In genomic region chr7:7323352-7323751, GRCh38 we compare ENCODE assay signal across 9 cellular contexts.
DNase-seq lines count a peak whose midpoint lies in the region; ATAC-seq and TF ChIP-seq lines count a peak whose summit lies in the region.
"Had no signal": no experiment of that assay in that cellular context is flagged by ENCODE, and none has a peak within 500 bp of the region (broad histone marks: within the 10 kb centered on the region; RNA-seq: fewer than 3 reads in every experiment).

No MANE protein-coding gene starts in this region.

- WGBS in ovary, 3 donors: 51 to 68% (median 65%) methylated on average over 6 of the region's 6 CpGs

- H3K9me3 ChIP-seq in ovary (no peaks in the 10 kb centered on the region), vagina (no peaks in the 10 kb centered on the region)
- H3K9me3 ChIP-seq: thoracic aorta had no signal

- no peak for TF ChIP-seq POLR2A in ovary (IDR thresholded peaks at IDR 0.05)
- TF ChIP-seq POLR2A in vagina (IDR thresholded peaks at IDR 0.05): no peak

- H3K4me3 ChIP-seq in ovary (no peak overlapping the region), vagina (no peak overlapping the region)
- H3K4me3 ChIP-seq: thoracic aorta had no signal

- peak; percentile 28 for DNase-seq in HK-2 (ENCODE audit: unreplicated experiment)
- DNase-seq in left kidney (ENCODE audit: low read depth, low spot score): peak; percentile 62
- no peak for DNase-seq in ovary
- DNase-seq in NCI-H2227 (lab: John Stamatoyannopoulos, UW; ENCODE audit: unreplicated experiment): no peak
- no peak for DNase-seq in vagina (ENCODE audit: extremely low spot score in 2 of 2)
- no peak for DNase-seq in amygdala (lab: John Stamatoyannopoulos, UW)

- no peak for TF ChIP-seq EP300 in ovary (IDR thresholded peaks at IDR 0.05)

- H3K36me3 ChIP-seq in ovary (no peaks in the 10 kb centered on the region), vagina (no peaks in the 10 kb centered on the region)
- H3K36me3 ChIP-seq: thoracic aorta had no signal

- ATAC-seq in GM18858 (IDR thresholded peaks at IDR 0.05; ENCODE audit: unreplicated experiment): peak; percentile 78
- ATAC-seq in GM21786 (IDR thresholded peaks at IDR 0.05; ENCODE audit: unreplicated experiment): peak; percentile 63

- H3K4me1 ChIP-seq in ovary (ENCODE audit: insufficient read depth) (no peaks in the 10 kb centered on the region), vagina (peaks cover 8% of the 10 kb centered on the region)

- H3K27me3 ChIP-seq in ovary (no peaks in the 10 kb centered on the region), vagina (no peaks in the 10 kb centered on the region)

- no peak overlapping the region for H3K27ac ChIP-seq in ovary
- H3K27ac ChIP-seq in vagina: no peak overlapping the region
- H3K27ac ChIP-seq: thoracic aorta had no signal

- TF ChIP-seq CTCF in ovary (IDR thresholded peaks at IDR 0.05) (no peak), vagina (IDR thresholded peaks at IDR 0.05) (no peak)

- intact Hi-C loops in ovary (cut with DNase I) (no loop called here), vagina (cut with DNase I) (no loop called here)

Comparison
In these comparisons a context has a peak if more than half of its experiments do, and no peak if none do; other contexts are left out.
1. DNase-seq: peak in HK-2 (single experiment) and left kidney (single experiment); none in ovary (0 of 5), NCI-H2227 (single experiment), vagina (0 of 2) and amygdala (0 of 56).